In genomic region chr10:101287922-101288638, GRCh38 we compare ENCODE assay signal across 10 cellular contexts. TPM values are rescaled to one million over a fixed set of nuclear protein-coding genes. Genes with fewer than 3 reads are reported as not detected.
DNase-seq lines count a peak whose midpoint lies in the region; ATAC-seq, FAIRE-seq and TF ChIP-seq lines count a peak whose summit lies in the region.
"Had no signal": no experiment of that assay in that cellular context is flagged by ENCODE, and none has a peak within 500 bp of the region (broad histone marks: within the 10 kb centered on the region; RNA-seq: fewer than 3 reads in every experiment).

No MANE protein-coding gene starts in this region.

- in situ Hi-C loops in IMR-90 (cut with MboI; ENCODE audit: low sequenced_read_pairs): loop anchor here (25.0 kb wide), 1 partner anchor 149 kb away; no protein-coding TSS in a partner anchor

- H3K27ac Mint-ChIP-seq in immature natural killer cell: no peak overlapping the region

- peaks cover 0 to 5% of the 10 kb centered on the region in 2 donors for H3K4me1 Mint-ChIP-seq in immature natural killer cell

- no peak overlapping the region for H3K23ac ChIP-seq in IMR-90 (ENCODE audit: low read depth, low read length)

- no peak overlapping the region for H4K5ac ChIP-seq in IMR-90 (ENCODE audit: low read depth, low read length)

- no peak overlapping the region for H4K91ac ChIP-seq in IMR-90 (ENCODE audit: insufficient read depth, low read depth, low read length)

- H3K4me2 ChIP-seq in IMR-90 (ENCODE audit: low read depth, low read length) (no peak overlapping the region), keratinocyte (ENCODE audit: control insufficient read depth, extremely low read depth, insufficient read depth, low read depth, low read length) (no peak overlapping the region)

- H3K14ac ChIP-seq in IMR-90 (replicated peaks; ENCODE audit: low read depth, low read length): no peak overlapping the region

- peaks cover 3% of the 10 kb centered on the region; the same call in 1 of the 2 replicates for H4K20me1 ChIP-seq in IMR-90 (ENCODE audit: insufficient read depth, low read length)
- no peaks in the 10 kb centered on the region for H4K20me1 ChIP-seq in keratinocyte (ENCODE audit: control insufficient read depth, extremely low read depth, insufficient read depth, low read length)

- H2BK120ac ChIP-seq in IMR-90 (ENCODE audit: low read depth, low read length): no peak overlapping the region

- no peak overlapping the region for H3K27ac ChIP-seq in C4-2B
- no peak overlapping the region for H3K27ac ChIP-seq in IMR-90 (ENCODE audit: insufficient read depth, low read length)
- H3K27ac ChIP-seq in WERI-Rb-1: no peak overlapping the region
- H3K27ac ChIP-seq in keratinocyte (ENCODE audit: control insufficient read depth, insufficient read depth, low read length): no peak overlapping the region
- H3K27ac ChIP-seq in aorta (ENCODE audit: low read depth in 1 of 2, low read length in 2 of 2): no peak overlapping the region

- FAIRE-seq in keratinocyte (lab: Jason Lieb, UNC): no peak
- FAIRE-seq: astrocyte had no signal

- dilution Hi-C loops in IMR-90 (cut with HindIII; ENCODE audit: low sequenced_read_pairs, unreplicated experiment): loop anchor here (25.0 kb wide), 1 partner anchor 174 kb away; no protein-coding TSS in a partner anchor
- dilution Hi-C loops in keratinocyte (cut with MboI; ENCODE audit: extremely low pct_ligation_motif_present, low sequenced_read_pairs): no loop called here

- H3K27me3 ChIP-seq in IMR-90 (ENCODE audit: control insufficient read depth, insufficient read depth, low read length) (peaks cover 86% of the 10 kb centered on the region), WERI-Rb-1 (ENCODE audit: insufficient read depth, low read depth, severe bottlenecking) (no peaks in the 10 kb centered on the region), keratinocyte (ENCODE audit: control insufficient read depth, extremely low read depth, insufficient read depth, low read length) (peaks cover 86% of the 10 kb centered on the region), aorta (ENCODE audit: control insufficient read depth in 1 of 2, insufficient read depth in 2 of 2, low read length in 1 of 2) (no peaks in the 10 kb centered on the region)

- no peak overlapping the region for H3K56ac ChIP-seq in IMR-90 (ENCODE audit: extremely low read depth, insufficient read depth, low read length)

- H2AFZ ChIP-seq in IMR-90 (replicated peaks; ENCODE audit: low read length, poor library complexity): no peak overlapping the region
- H2AFZ ChIP-seq in keratinocyte (ENCODE audit: control insufficient read depth, low read length): no peak overlapping the region

- H3K9ac ChIP-seq in IMR-90 (ENCODE audit: low read depth, low read length) (no peak overlapping the region), keratinocyte (ENCODE audit: control insufficient read depth, extremely low read depth, insufficient read depth, low read length) (no peak overlapping the region)

- no peak overlapping the region for H2BK15ac ChIP-seq in IMR-90 (ENCODE audit: low read depth, low read length)

- peaks cover 0 to 2% (median 0%) of the 10 kb centered on the region in 6 donors for H3K9me3 Mint-ChIP-seq in immature natural killer cell

- H3K9me1 ChIP-seq in IMR-90 (ENCODE audit: insufficient read depth, low read length) (0 out of 2 replicates have a peak, but pooled peaks cover 4% of the 10 kb centered on the region), keratinocyte (ENCODE audit: control insufficient read depth, extremely low read depth, insufficient read depth, low read length) (no peaks in the 10 kb centered on the region)

- no peak overlapping the region for H2BK20ac ChIP-seq in IMR-90 (ENCODE audit: low read depth, low read length)

- ATAC-seq in IMR-90 (ENCODE audit: low read depth): no peak
- ATAC-seq in HG02973 (IDR thresholded peaks at IDR 0.05; ENCODE audit: unreplicated experiment): no peak
- no peak for ATAC-seq in HG03196 (IDR thresholded peaks at IDR 0.05; ENCODE audit: unreplicated experiment)
- no peak for ATAC-seq in aorta (ENCODE audit: low FRiP score)

- TF ChIP-seq CTCF in C4-2B (conservative IDR thresholded peaks at IDR 0.05) (peak; percentile 35), IMR-90 (conservative IDR thresholded peaks at IDR 0.05; ENCODE audit: low read depth, low read length) (peak; percentile 30; the same call in 1 of the 2 replicates), WERI-Rb-1 (IDR thresholded peaks at IDR 0.05; ENCODE audit: low read depth, low read length) (peak; percentile 87), keratinocyte (optimal IDR thresholded peaks at IDR 0.05 in 1 of 3, IDR thresholded peaks at IDR 0.05 in 1 of 3, conservative IDR thresholded peaks at IDR 0.05 in 1 of 3; ENCODE audit: extremely low read depth in 1 of 3, insufficient read depth in 2 of 3, low read length in 3 of 3) (peak in 2 of 3 experiments; percentile 8 to 41)

- no peak overlapping the region for H2AK5ac ChIP-seq in IMR-90 (ENCODE audit: low read depth, low read length)

- H3K4me1 ChIP-seq in IMR-90 (ENCODE audit: control insufficient read depth, insufficient read depth, low read length) (no peaks in the 10 kb centered on the region), keratinocyte (ENCODE audit: control insufficient read depth, extremely low read depth, insufficient read depth, low read length) (no peaks in the 10 kb centered on the region), aorta (ENCODE audit: control insufficient read depth in 1 of 2, insufficient read depth in 2 of 2, low read length in 2 of 2) (no peaks in the 10 kb centered on the region)

- intact Hi-C loops in IMR-90 (cut with micrococcal nuclease): no loop called here
- intact Hi-C loops in aorta (cut with DNase I): no loop called here

- CTCF ChIA-PET in IMR-90 (lab: Yijun Ruan, JAX): interaction anchor here (0.8 to 1.3 kb wide), 3 partner anchors 8 to 179 kb away, joined by 3 to 4 read pairs (median 3); no protein-coding TSS in a partner anchor

- H2AK9ac ChIP-seq in IMR-90 (replicated peaks; ENCODE audit: low read depth, low read length, poor library complexity): peak overlapping the region; percentile 35

- DNase-seq in IMR-90 (peak; percentile 20), WERI-Rb-1 (peak; percentile 86), keratinocyte (ENCODE audit: low read depth, low spot score) (no peak), immature natural killer cell (no peak), aorta (no peak)

- H3K9me3 ChIP-seq in IMR-90 (ENCODE audit: control insufficient read depth, insufficient read depth, low read length) (no peaks in the 10 kb centered on the region; the same call in 1 of the 2 replicates), WERI-Rb-1 (ENCODE audit: severe bottlenecking) (no peaks in the 10 kb centered on the region), keratinocyte (ENCODE audit: control insufficient read depth, low read depth, low read length) (no peaks in the 10 kb centered on the region), aorta (ENCODE audit: control insufficient read depth, low read length) (no peaks in the 10 kb centered on the region)

- no peaks in the 10 kb centered on the region for H3K36me3 ChIP-seq in IMR-90 (ENCODE audit: control insufficient read depth, insufficient read depth, low read length)
- no peaks in the 10 kb centered on the region for H3K36me3 ChIP-seq in WERI-Rb-1
- H3K36me3 ChIP-seq in keratinocyte (ENCODE audit: control insufficient read depth in 2 of 2, extremely low read depth in 1 of 2, insufficient read depth in 2 of 2, low read length in 2 of 2): no peaks in the 10 kb centered on the region
- no peaks in the 10 kb centered on the region for H3K36me3 ChIP-seq in aorta (ENCODE audit: control insufficient read depth in 1 of 2, insufficient read depth in 2 of 2, low read length in 1 of 2)

- no peaks in the 10 kb centered on the region for H3K36me3 Mint-ChIP-seq in immature natural killer cell

- no peak for TF ChIP-seq POLR2A in IMR-90 (IDR thresholded peaks at IDR 0.05; ENCODE audit: low read depth, low read length)

- no peak overlapping the region for H3K4me3 Mint-ChIP-seq in immature natural killer cell

- no peak overlapping the region for H2BK5ac ChIP-seq in IMR-90 (ENCODE audit: low read depth, low read length, poor library complexity, severe bottlenecking)

- H3K79me1 ChIP-seq in IMR-90 (ENCODE audit: low read depth in 1 of 2, low read length in 2 of 2): no peaks in the 10 kb centered on the region

- WGBS in IMR-90 (ENCODE audit: extremely low coverage in 2 of 2, insufficient read length in 1 of 2), 2 experiments: no CpG with 5 or more reads among the region's 7 CpGs
- 53 to 60% methylated on average over 7 of the region's 7 CpGs for WGBS in aorta, 2 donors

- no TSS peak for BruUV-seq in IMR-90 (replicated peaks; lab: Mats Ljungman, UMichigan)

- H3K18ac ChIP-seq in IMR-90 (ENCODE audit: low read depth, low read length): no peak overlapping the region

- H3K4ac ChIP-seq in IMR-90 (ENCODE audit: low read depth, low read length): no peak overlapping the region

- H3K4me3 ChIP-seq in IMR-90 (ENCODE audit: insufficient read depth, low read depth, low read length): no peak overlapping the region
- no peak overlapping the region for H3K4me3 ChIP-seq in WERI-Rb-1 (ENCODE audit: low read depth, low read length)
- H3K4me3 ChIP-seq in keratinocyte (ENCODE audit: control insufficient read depth in 2 of 3, extremely low read depth in 1 of 3, insufficient read depth in 2 of 3, low read depth in 1 of 3, low read length in 3 of 3): no peak overlapping the region
- no peak overlapping the region for H3K4me3 ChIP-seq in aorta (ENCODE audit: low read length in 2 of 2)

- no peak overlapping the region for H4K8ac ChIP-seq in IMR-90 (ENCODE audit: low read depth in 2 of 2, low read length in 2 of 2)

- peak; percentile 35 for TF ChIP-seq RAD21 in IMR-90 (IDR thresholded peaks at IDR 0.05; ENCODE audit: low read length)

- H3K27me3 Mint-ChIP-seq in immature natural killer cell (ENCODE audit: low read depth in 3 of 3): peaks cover 19 to 43% (median 20%) of the 10 kb centered on the region in 3 donors

- POLR2A ChIA-PET in IMR-90 (lab: Charles Lee; ENCODE audit: unreplicated experiment): no interaction called here

- H3K79me2 ChIP-seq in keratinocyte (ENCODE audit: control insufficient read depth, insufficient read depth, low read length): no peaks in the 10 kb centered on the region

TF ChIP-seq in IMR-90, 13 proteins besides CTCF, POLR2A, EP300 and RAD21 (continues in another document):
- TF ChIP-seq MXI1 (IDR thresholded peaks at IDR 0.05; ENCODE audit: borderline replicate concordance, low read depth, low read length): no peak

RNA-seq across cellular contexts. Expression of gene LBX1, which starts 58.8 kb away (rescaled TPM):
- total RNA-seq in IMR-90 (2012; rRNA removed): not detected in 2 replicates
- not detected in 2 replicates for polyA plus RNA-seq in IMR-90 (2012; rRNA removed)
- not detected in 2 replicates for polyA plus RNA-seq in IMR-90 (2012; cell fraction: cytosol; rRNA removed)
- polyA plus RNA-seq in IMR-90 (2012; cell fraction: nucleus; rRNA removed; ENCODE audit: low replicate concordance): not detected in 2 replicates
- not detected in 3 replicates for polyA plus RNA-seq in keratinocyte
- not detected for polyA plus RNA-seq in keratinocyte (2011; ENCODE audit: low read depth)
- not detected in 2 replicates for polyA plus RNA-seq in keratinocyte (2011; cell fraction: cytosol; rRNA removed)
- polyA plus RNA-seq in keratinocyte (2011; cell fraction: nucleus; rRNA removed): not detected in 2 replicates
- polyA plus RNA-seq in keratinocyte (2012; ENCODE audit: low replicate concordance): not detected in 2 replicates
- polyA minus RNA-seq in keratinocyte: not detected in 3 replicates
- not detected for polyA minus RNA-seq in keratinocyte (2011; cell fraction: cytosol; rRNA and poly(A)+ RNA removed)
- not detected in 2 replicates for polyA minus RNA-seq in keratinocyte (2011; cell fraction: nucleus; rRNA and poly(A)+ RNA removed)
- polyA plus RNA-seq in immature natural killer cell: not detected
- not detected for total RNA-seq in aorta
- not detected for polyA plus RNA-seq in aorta
- total RNA-seq: astrocyte, mononuclear cell had no signal

Comparison
In these comparisons a context has a peak if more than half of its experiments do, and no peak if none do; other contexts are left out.
1. CTCF ChIP-seq: peak in every context shown above with its lines; median percentile 87 in WERI-Rb-1; 35 in C4-2B; 30 in IMR-90; 24 in keratinocyte.
2. DNase-seq: peak in IMR-90 (single experiment) and WERI-Rb-1 (single experiment); none in keratinocyte (single experiment), immature natural killer cell (0 of 3) and aorta (0 of 2).